2 cellular contexts compared by ENCODE assay signal in the genomic region with DNA sequence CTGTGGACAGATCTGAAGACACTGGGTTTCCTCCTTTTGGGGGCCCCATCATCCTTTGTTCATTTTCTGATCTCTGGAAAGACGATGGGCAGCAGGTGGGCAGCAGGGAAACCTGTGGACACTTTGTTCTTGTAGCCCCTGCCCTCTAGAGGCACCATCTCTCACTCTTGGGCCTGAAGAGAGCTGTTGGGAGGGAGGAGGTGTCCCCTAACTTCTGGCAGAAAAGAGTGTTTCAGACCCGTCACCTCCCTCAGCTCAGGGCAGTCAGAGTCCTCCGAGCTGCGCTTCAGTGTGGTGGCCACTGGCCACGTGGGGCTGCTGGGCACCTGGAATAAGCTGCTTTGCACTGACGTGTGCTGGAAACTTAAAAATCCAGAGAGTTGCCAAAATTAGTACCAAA.
TF ChIP-seq lines count a peak whose summit lies in the region.

No MANE protein-coding gene starts in this region.

TF ChIP-seq in K562, 482 proteins besides CTCF, POLR2A, EP300 and RAD21:
- TF ChIP-seq TAF1 (IDR thresholded peaks at IDR 0.05; ENCODE audit: control insufficient read depth, extremely low read depth, insufficient read depth, low read length, severe bottlenecking) (no peak), POU5F1 (IDR thresholded peaks at IDR 0.05; ENCODE audit: borderline replicate concordance, low read depth, low read length, partially characterized antibody) (no peak)

TF ChIP-seq in SK-N-SH treated with all-trans-retinoic acid at 6 μM for 48 hours, 23 proteins besides CTCF, POLR2A, EP300 and RAD21:
- TF ChIP-seq RARB (CRISPR knock-in tag; IDR thresholded peaks at IDR 0.05) (no peak), ARNTL (CRISPR knock-in tag; IDR thresholded peaks at IDR 0.05; ENCODE audit: borderline replicate concordance, low read depth) (no peak), ISL1 (CRISPR knock-in tag; IDR thresholded peaks at IDR 0.05) (no peak), GLIS3 (CRISPR knock-in tag; IDR thresholded peaks at IDR 0.05) (no peak), TOX (CRISPR knock-in tag; IDR thresholded peaks at IDR 0.05; ENCODE audit: borderline replicate concordance) (no peak), ZNF8 (CRISPR knock-in tag; IDR thresholded peaks at IDR 0.05) (no peak), ZNF565 (CRISPR knock-in tag; conservative IDR thresholded peaks at IDR 0.05; ENCODE audit: low read depth) (no peak), ESRRG (CRISPR knock-in tag; IDR thresholded peaks at IDR 0.05) (no peak), TCF4 (CRISPR knock-in tag; IDR thresholded peaks at IDR 0.05; ENCODE audit: borderline replicate concordance) (no peak), CSDC2 (CRISPR knock-in tag; IDR thresholded peaks at IDR 0.05) (no peak), PPARA (CRISPR knock-in tag; IDR thresholded peaks at IDR 0.05; ENCODE audit: borderline replicate concordance) (no peak), ZFP30 (CRISPR knock-in tag; IDR thresholded peaks at IDR 0.05) (no peak), ZC3H10 (CRISPR knock-in tag; IDR thresholded peaks at IDR 0.05) (no peak), BACH2 (CRISPR knock-in tag; IDR thresholded peaks at IDR 0.05; ENCODE audit: borderline replicate concordance) (no peak), ZFP3 (CRISPR knock-in tag; IDR thresholded peaks at IDR 0.05) (no peak), SNAI2 (CRISPR knock-in tag; IDR thresholded peaks at IDR 0.05) (no peak)
- TF ChIP-seq, protein P1, sequence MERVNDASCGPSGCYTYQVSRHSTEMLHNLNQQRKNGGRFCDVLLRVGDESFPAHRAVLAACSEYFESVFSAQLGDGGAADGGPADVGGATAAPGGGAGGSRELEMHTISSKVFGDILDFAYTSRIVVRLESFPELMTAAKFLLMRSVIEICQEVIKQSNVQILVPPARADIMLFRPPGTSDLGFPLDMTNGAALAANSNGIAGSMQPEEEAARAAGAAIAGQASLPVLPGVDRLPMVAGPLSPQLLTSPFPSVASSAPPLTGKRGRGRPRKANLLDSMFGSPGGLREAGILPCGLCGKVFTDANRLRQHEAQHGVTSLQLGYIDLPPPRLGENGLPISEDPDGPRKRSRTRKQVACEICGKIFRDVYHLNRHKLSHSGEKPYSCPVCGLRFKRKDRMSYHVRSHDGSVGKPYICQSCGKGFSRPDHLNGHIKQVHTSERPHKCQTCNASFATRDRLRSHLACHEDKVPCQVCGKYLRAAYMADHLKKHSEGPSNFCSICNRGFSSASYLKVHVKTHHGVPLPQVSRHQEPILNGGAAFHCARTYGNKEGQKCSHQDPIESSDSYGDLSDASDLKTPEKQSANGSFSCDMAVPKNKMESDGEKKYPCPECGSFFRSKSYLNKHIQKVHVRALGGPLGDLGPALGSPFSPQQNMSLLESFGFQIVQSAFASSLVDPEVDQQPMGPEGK (CRISPR knock-in tag; IDR thresholded peaks at IDR 0.05; ENCODE audit: borderline replicate concordance) = no peak
- TF ChIP-seq, protein P2, sequence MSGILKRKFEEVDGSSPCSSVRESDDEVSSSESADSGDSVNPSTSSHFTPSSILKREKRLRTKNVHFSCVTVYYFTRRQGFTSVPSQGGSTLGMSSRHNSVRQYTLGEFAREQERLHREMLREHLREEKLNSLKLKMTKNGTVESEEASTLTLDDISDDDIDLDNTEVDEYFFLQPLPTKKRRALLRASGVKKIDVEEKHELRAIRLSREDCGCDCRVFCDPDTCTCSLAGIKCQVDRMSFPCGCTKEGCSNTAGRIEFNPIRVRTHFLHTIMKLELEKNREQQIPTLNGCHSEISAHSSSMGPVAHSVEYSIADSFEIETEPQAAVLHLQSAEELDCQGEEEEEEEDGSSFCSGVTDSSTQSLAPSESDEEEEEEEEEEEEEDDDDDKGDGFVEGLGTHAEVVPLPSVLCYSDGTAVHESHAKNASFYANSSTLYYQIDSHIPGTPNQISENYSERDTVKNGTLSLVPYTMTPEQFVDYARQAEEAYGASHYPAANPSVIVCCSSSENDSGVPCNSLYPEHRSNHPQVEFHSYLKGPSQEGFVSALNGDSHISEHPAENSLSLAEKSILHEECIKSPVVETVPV (CRISPR knock-in tag; IDR thresholded peaks at IDR 0.05) = no peak
- TF ChIP-seq, protein P3, sequence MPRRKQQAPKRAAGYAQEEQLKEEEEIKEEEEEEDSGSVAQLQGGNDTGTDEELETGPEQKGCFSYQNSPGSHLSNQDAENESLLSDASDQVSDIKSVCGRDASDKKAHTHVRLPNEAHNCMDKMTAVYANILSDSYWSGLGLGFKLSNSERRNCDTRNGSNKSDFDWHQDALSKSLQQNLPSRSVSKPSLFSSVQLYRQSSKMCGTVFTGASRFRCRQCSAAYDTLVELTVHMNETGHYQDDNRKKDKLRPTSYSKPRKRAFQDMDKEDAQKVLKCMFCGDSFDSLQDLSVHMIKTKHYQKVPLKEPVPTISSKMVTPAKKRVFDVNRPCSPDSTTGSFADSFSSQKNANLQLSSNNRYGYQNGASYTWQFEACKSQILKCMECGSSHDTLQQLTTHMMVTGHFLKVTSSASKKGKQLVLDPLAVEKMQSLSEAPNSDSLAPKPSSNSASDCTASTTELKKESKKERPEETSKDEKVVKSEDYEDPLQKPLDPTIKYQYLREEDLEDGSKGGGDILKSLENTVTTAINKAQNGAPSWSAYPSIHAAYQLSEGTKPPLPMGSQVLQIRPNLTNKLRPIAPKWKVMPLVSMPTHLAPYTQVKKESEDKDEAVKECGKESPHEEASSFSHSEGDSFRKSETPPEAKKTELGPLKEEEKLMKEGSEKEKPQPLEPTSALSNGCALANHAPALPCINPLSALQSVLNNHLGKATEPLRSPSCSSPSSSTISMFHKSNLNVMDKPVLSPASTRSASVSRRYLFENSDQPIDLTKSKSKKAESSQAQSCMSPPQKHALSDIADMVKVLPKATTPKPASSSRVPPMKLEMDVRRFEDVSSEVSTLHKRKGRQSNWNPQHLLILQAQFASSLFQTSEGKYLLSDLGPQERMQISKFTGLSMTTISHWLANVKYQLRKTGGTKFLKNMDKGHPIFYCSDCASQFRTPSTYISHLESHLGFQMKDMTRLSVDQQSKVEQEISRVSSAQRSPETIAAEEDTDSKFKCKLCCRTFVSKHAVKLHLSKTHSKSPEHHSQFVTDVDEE (CRISPR knock-in tag; IDR thresholded peaks at IDR 0.05) = no peak
- TF ChIP-seq, protein P4, sequence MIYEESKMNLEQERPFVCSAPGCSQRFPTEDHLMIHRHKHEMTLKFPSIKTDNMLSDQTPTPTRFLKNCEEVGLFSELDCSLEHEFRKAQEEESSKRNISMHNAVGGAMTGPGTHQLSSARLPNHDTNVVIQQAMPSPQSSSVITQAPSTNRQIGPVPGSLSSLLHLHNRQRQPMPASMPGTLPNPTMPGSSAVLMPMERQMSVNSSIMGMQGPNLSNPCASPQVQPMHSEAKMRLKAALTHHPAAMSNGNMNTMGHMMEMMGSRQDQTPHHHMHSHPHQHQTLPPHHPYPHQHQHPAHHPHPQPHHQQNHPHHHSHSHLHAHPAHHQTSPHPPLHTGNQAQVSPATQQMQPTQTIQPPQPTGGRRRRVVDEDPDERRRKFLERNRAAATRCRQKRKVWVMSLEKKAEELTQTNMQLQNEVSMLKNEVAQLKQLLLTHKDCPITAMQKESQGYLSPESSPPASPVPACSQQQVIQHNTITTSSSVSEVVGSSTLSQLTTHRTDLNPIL (CRISPR knock-in tag; IDR thresholded peaks at IDR 0.05; ENCODE audit: low read depth) = no peak
TF ChIP-seq in SK-N-SH treated with all-trans-retinoic acid at 6 μM for 48 hours: peak in this region for 0.
